In genomic region chr7:7569615-7570014, GRCh38 we compare ENCODE assay signal across 11 cellular contexts. TPM values are rescaled to one million over a fixed set of nuclear protein-coding genes. Genes with fewer than 3 reads are reported as not detected.
A peak's percentile ranks its signal among the peaks of the same experiment; 100 is the strongest.
DNase-seq lines count a peak whose midpoint lies in the region; ATAC-seq and TF ChIP-seq lines count a peak whose summit lies in the region.
"Had no signal": no experiment of that assay in that cellular context is flagged by ENCODE, and none has a peak within 500 bp of the region (broad histone marks: within the 10 kb centered on the region; RNA-seq: fewer than 3 reads in every experiment).

No MANE protein-coding gene starts in this region.

- TF ChIP-seq CTCF in A673 (conservative IDR thresholded peaks at IDR 0.05; ENCODE audit: low read depth, low read length) (no peak), HL-60 (IDR thresholded peaks at IDR 0.05; ENCODE audit: insufficient read depth, low read length) (no peak), epithelial cell of proximal tubule (conservative IDR thresholded peaks at IDR 0.05; ENCODE audit: low read depth, low read length) (no peak)

- H3K4me1 ChIP-seq in A673 (ENCODE audit: insufficient read depth, low read length, poor library complexity, severe bottlenecking), result peaks cover 26% of the 10 kb centered on the region

- DNase-seq in A673 (ENCODE audit: low spot score) (no peak), HL-60 (ENCODE audit: low read depth in 1 of 2, low spot score in 1 of 2) (no peak), epithelial cell of proximal tubule (ENCODE audit: low read depth) (no peak), NCI-H510A (lab: John Stamatoyannopoulos, UW) (no peak), dedifferentiated amniotic fluid mesenchymal stem cell (ENCODE audit: extremely low spot score) (no peak), head of caudate nucleus (no peak)
- DNase-seq in effector CD8-positive, alpha-beta T cell (lab: John Stamatoyannopoulos, UW), result no peak
- DNase-seq: H9, upper lobe of left lung had no signal

- CTCF ChIA-PET in A673 (lab: Charles Lee), result no interaction called here

- ATAC-seq in GM18511 (IDR thresholded peaks at IDR 0.05; ENCODE audit: unreplicated experiment), result peak; percentile 25

- no peaks in the 10 kb centered on the region for H3K27me3 ChIP-seq in A673 (replicated peaks; ENCODE audit: insufficient read depth, low read depth, low read length, poor library complexity)
- H3K27me3 ChIP-seq in HL-60 (ENCODE audit: insufficient read depth, poor library complexity, severe bottlenecking), result no peaks in the 10 kb centered on the region
- H3K27me3 ChIP-seq: ascending aorta, upper lobe of left lung had no signal

- intact Hi-C loops in A673 (cut with micrococcal nuclease; ENCODE audit: unreplicated experiment) (no loop called here), head of caudate nucleus (cut with DNase I) (loop anchor here (10.0 kb wide), 1 partner anchor 385 kb away; the partner anchor contains the start of gene C1GALT1)

- no TSS peak for BruUV-seq in A673 (replicated peaks; lab: Mats Ljungman, UMichigan)

- POLR2A ChIA-PET in A673 (lab: Charles Lee; ENCODE audit: low non-redundant PET), result no interaction called here

- H3K36me3 ChIP-seq in A673 (ENCODE audit: insufficient read depth, low read length, poor library complexity, severe bottlenecking), result no peaks in the 10 kb centered on the region

- no peaks in the 10 kb centered on the region for H3K9me3 ChIP-seq in A673 (ENCODE audit: low read depth, low read length, poor library complexity, severe bottlenecking)
- H3K9me3 ChIP-seq: ascending aorta, upper lobe of left lung had no signal

- peak overlapping the region; percentile 48 for H3K27ac ChIP-seq in A673 (ENCODE audit: low read depth, low read length, poor library complexity, severe bottlenecking)
- H3K27ac ChIP-seq in HL-60 (replicated peaks), result peak overlapping the region; percentile 61
- H3K27ac ChIP-seq: ascending aorta had no signal

- H3K4me3 ChIP-seq in A673 (ENCODE audit: low read depth, low read length, poor library complexity, severe bottlenecking), result no peak overlapping the region
- H3K4me3 ChIP-seq in HL-60 (replicated peaks; ENCODE audit: insufficient read depth, low read length), result peak overlapping the region; percentile 61
- H3K4me3 ChIP-seq in epithelial cell of proximal tubule (ENCODE audit: low read depth, low read length), result peak overlapping the region; percentile 1
- H3K4me3 ChIP-seq: ascending aorta had no signal

RNA-seq across cellular contexts. Expression of gene MIOS, which starts 2.9 kb away (rescaled TPM):
- total RNA-seq in A673 (2021) (19.2 and 21.0 TPM in 2 replicates), epithelial cell of proximal tubule (55.7 and 64.9 TPM in 2 replicates)

RNA-seq across cellular contexts. Expression of gene COL28A1, which starts 33.9 kb away (rescaled TPM):
- total RNA-seq in A673 (2021), result 0.22 and 0.34 TPM in 2 replicates
- total RNA-seq in epithelial cell of proximal tubule, result 0.36 and 0.40 TPM in 2 replicates
